8 cellular contexts compared by ENCODE assay signal in the genomic region with DNA sequence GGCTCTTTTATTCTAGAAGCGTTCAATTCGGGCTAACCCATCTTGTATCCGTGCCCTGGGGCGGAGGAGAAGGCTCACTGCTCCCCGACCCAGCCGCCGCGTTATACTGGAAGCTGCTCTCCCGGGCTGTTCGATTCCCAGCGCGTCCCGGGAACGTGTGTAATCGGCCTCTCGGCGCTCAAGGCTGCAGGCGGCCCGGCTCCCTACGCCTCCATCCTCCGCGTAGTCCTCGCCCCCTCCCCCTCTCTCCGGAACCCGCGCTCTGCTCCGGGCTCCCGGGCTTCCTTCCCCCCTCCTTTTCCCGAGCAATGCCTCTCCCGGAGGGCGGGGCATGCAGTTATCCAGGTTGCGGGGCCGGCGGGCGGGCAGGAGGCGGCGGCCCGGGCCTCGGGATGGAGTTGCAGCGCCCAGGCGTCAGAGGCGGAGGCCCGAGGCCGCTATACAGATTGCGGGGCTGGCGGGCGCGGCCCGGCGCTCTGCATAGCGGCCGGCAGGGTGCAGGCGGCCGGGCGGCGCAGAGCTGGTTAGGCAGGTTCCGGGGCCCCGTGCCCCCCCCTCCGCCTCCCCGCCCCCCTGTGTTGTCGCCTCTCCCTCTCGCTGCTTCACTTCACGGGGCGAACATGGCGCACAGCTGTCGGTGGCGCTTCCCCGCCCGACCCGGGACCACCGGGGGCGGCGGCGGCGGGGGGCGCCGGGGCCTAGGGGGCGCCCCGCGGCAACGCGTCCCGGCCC.
DNase-seq lines count a peak whose midpoint lies in the region; ATAC-seq lines count a peak whose summit lies in the region.

A gene (plus strand): TSS at position 600 of the 732 bp plus-strand sequence. CDS start 21 bp downstream, at position 621.

- H3K27ac Mint-ChIP-seq in activated naive CD4-positive, alpha-beta T cell treated with anti-CD3 and anti-CD28 coated beads, Interleukin-2, amount 10 ng/mL, durations not matched to agents 7 days and 5 days: peak within 1 kb of the TSS; percentile 96

- H3K4me3 Mint-ChIP-seq in activated naive CD4-positive, alpha-beta T cell treated with anti-CD3 and anti-CD28 coated beads, Interleukin-2, amount 10 ng/mL, durations not matched to agents 7 days and 5 days: peak within 1 kb of the TSS; percentile 93

- H3K9ac ChIP-seq in SK-N-MC (ENCODE audit: insufficient read length): peak within 1 kb of the TSS; percentile 89

- H3K36me3 ChIP-seq in SK-N-MC (ENCODE audit: insufficient read depth, low read length): peaks cover 24% of the 10 kb centered on the region

- H3K36me3 Mint-ChIP-seq in activated naive CD4-positive, alpha-beta T cell treated with anti-CD3 and anti-CD28 coated beads, Interleukin-2, amount 10 ng/mL, durations not matched to agents 7 days and 5 days: peaks cover 12% of the 10 kb centered on the region

- H3K4me3 ChIP-seq in SK-N-MC: peak within 1 kb of the TSS; percentile 97

- no peaks in the 10 kb centered on the region for H3K9me3 Mint-ChIP-seq in activated naive CD4-positive, alpha-beta T cell treated with anti-CD3 and anti-CD28 coated beads, Interleukin-2, amount 10 ng/mL, durations not matched to agents 7 days and 5 days

- H3K27ac ChIP-seq in SK-N-MC: peak within 1 kb of the TSS; percentile 97

- peak; percentile 49 for ATAC-seq in HG02571 (IDR thresholded peaks at IDR 0.05; ENCODE audit: unreplicated experiment)

- no peaks in the 10 kb centered on the region for H3K9me3 ChIP-seq in SK-N-MC (ENCODE audit: low read depth, low read length)

- peaks cover 12% of the 10 kb centered on the region for H3K27me3 Mint-ChIP-seq in activated naive CD4-positive, alpha-beta T cell treated with anti-CD3 and anti-CD28 coated beads, Interleukin-2, amount 10 ng/mL, durations not matched to agents 7 days and 5 days

- CTCF ChIA-PET in activated naive CD4-positive, alpha-beta T cell treated with anti-CD3 and anti-CD28 coated beads, Interleukin-2, amount 10 ng/mL, durations not matched to agents 7 days and 5 days (lab: Charles Lee): interaction anchor here (1.0 to 2.3 kb wide), 3 partner anchors 38 to 265 kb away, joined by 3 to 7 read pairs (median 5); no protein-coding TSS in a partner anchor

- DNase-seq in GF-D8 (lab: John Stamatoyannopoulos, UW) (peak; percentile 100), NCI-H1048 (lab: John Stamatoyannopoulos, UW) (peak; percentile 94), SK-N-MC (ENCODE audit: low read depth, low spot score) (peak; percentile 73), germinal center (ENCODE audit: low spot score) (peak; percentile 93), nucleus accumbens (lab: John Stamatoyannopoulos, UW) (peak in 55 of 56 donors; percentile 57 to 99 (median 95)), superior temporal gyrus (ENCODE audit: extremely low spot score) (peak; percentile 88)
- DNase-seq in activated naive CD4-positive, alpha-beta T cell treated with anti-CD3 and anti-CD28 coated beads, Interleukin-2, amount 10 ng/mL, durations not matched to agents 7 days and 5 days: peak; percentile 93

- H3K4me1 Mint-ChIP-seq in activated naive CD4-positive, alpha-beta T cell treated with anti-CD3 and anti-CD28 coated beads, Interleukin-2, amount 10 ng/mL, durations not matched to agents 7 days and 5 days: peaks cover 42% of the 10 kb centered on the region

Comparison
In these comparisons a context has a peak if more than half of its experiments do, and no peak if none do; other contexts are left out.
1. Peak in every context shown above with its lines: DNase-seq, ATAC-seq, H3K4me3 ChIP-seq and H3K27ac ChIP-seq.